Comparison of ENCODE assay signal across 21 cellular contexts in the genomic region with DNA sequence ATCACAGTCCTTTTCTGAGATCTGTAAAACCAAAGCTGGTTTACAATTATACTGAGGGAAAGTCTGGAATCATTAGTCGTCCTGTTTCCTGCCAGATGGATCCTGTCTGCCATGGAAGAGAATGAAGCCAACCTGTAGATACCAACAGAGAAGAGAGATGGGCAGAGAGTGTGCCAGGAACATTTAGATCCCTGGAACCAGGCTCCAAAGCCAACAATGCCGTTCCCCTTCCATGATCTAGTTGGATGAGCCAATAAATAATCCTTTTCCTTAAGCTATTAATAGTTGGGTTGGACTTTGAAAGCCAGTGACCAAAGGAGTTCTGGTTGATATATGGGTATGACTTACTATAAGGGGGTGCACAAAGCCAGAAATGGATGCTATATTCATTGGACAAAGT. TPM values are rescaled to one million over a fixed set of nuclear protein-coding genes. Genes with fewer than 3 reads are reported as not detected.
DNase-seq lines count a peak whose midpoint lies in the region; ATAC-seq and TF ChIP-seq lines count a peak whose summit lies in the region.
"Had no signal": no experiment of that assay in that cellular context is flagged by ENCODE, and none has a peak within 500 bp of the region (broad histone marks: within the 10 kb centered on the region; RNA-seq: fewer than 3 reads in every experiment).

No MANE protein-coding gene starts in this region.

- H3K36me3 ChIP-seq in left ventricle myocardium inferior: no peaks in the 10 kb centered on the region
- H3K36me3 ChIP-seq in psoas muscle (ENCODE audit: insufficient read depth in 1 of 2, low read depth in 1 of 2): no peaks in the 10 kb centered on the region
- H3K36me3 ChIP-seq: BLaER1 treated with 17β-estradiol and CSF1 and Interleukin-3, amounts not matched to agents 10 nM and 100 nM had no signal

- ATAC-seq in Right ventricle myocardium superior (ENCODE audit: poor library complexity) (peak; percentile 83), psoas muscle (peak; percentile 19 to 93 (median 86)), HG02623 (IDR thresholded peaks at IDR 0.05; ENCODE audit: unreplicated experiment) (no peak), HG03159 (IDR thresholded peaks at IDR 0.05; ENCODE audit: unreplicated experiment) (no peak)
- ATAC-seq: CD8-positive, alpha-beta T cell; GM12878; HepG2 had no signal

- H3K27ac ChIP-seq in left ventricle myocardium inferior (replicated peaks) (no peak overlapping the region), psoas muscle (no peak overlapping the region)
- H3K27ac ChIP-seq: BLaER1 treated with 17β-estradiol and CSF1 and Interleukin-3, amounts not matched to agents 10 nM and 100 nM; GM23248 had no signal

- H3K27me3 ChIP-seq in left ventricle myocardium inferior (ENCODE audit: low read depth) (no peaks in the 10 kb centered on the region), psoas muscle (ENCODE audit: insufficient read depth in 3 of 3, low read length in 2 of 3) (no peaks in the 10 kb centered on the region)
- H3K27me3 ChIP-seq: BLaER1 treated with 17β-estradiol and CSF1 and Interleukin-3, amounts not matched to agents 10 nM and 100 nM had no signal

- TF ChIP-seq CTCF in left ventricle myocardium inferior (IDR thresholded peaks at IDR 0.05; ENCODE audit: borderline replicate concordance): no peak
- TF ChIP-seq CTCF in psoas muscle (IDR thresholded peaks at IDR 0.05): no peak

- intact Hi-C loops in Right ventricle myocardium superior (cut with DNase I) (no loop called here), left ventricle myocardium inferior (cut with micrococcal nuclease) (no loop called here), psoas muscle (cut with DNase I) (no loop called here)

- DNase-seq in Right ventricle myocardium superior (no peak), left ventricle myocardium inferior (no peak), cerebellar nuclear complex (lab: John Stamatoyannopoulos, UW) (peak; percentile 54 to 84), psoas muscle (peak in 1 of 2 donors; percentile 62), ureter (ENCODE audit: low spot score) (peak; percentile 53), NCI-H510A treated with DMSO at 0.1 percent for 48 hours (lab: John Stamatoyannopoulos, UW) (no peak)
- DNase-seq: 8988T; Calu3; CD8-positive, alpha-beta T cell; DMS79 treated with DMSO at 0.1 percent for 48 hours; GM23248; HCEC 1CT had no signal

- H3K4me3 ChIP-seq in left ventricle myocardium inferior: no peak overlapping the region
- no peak overlapping the region for H3K4me3 ChIP-seq in psoas muscle
- H3K4me3 ChIP-seq: BLaER1 treated with 17β-estradiol and CSF1 and Interleukin-3, amounts not matched to agents 10 nM and 100 nM; GM12878; GM23248 had no signal

- H3K9me3 ChIP-seq in left ventricle myocardium inferior (replicated peaks) (no peaks in the 10 kb centered on the region), psoas muscle (no peaks in the 10 kb centered on the region)

- H3K4me1 ChIP-seq in left ventricle myocardium inferior (peaks cover 9% of the 10 kb centered on the region), psoas muscle (peaks cover 23% of the 10 kb centered on the region)

- WGBS in psoas muscle, 3 donors: 10 to 20% (median 17%) methylated on average over 2 of the region's 2 CpGs

RNA-seq across cellular contexts. Expression of gene CAPN8, which starts 15.0 kb away (rescaled TPM):
- total RNA-seq in Right ventricle myocardium superior (not detected), left ventricle myocardium inferior (not detected), psoas muscle (1 to 10 TPM in 2 of 4 donors, under 1 TPM in 1, not detected in 1; 0.78 to 5.4 (median 2.1) TPM), ureter (97.2 TPM)
- under 1 TPM in 2 of 3 donors, not detected in 1; 0.04 to 0.09 TPM for polyA plus RNA-seq in psoas muscle
- total RNA-seq: A673, GM23248, H4 had no signal
- polyA plus RNA-seq: AG04450, GM23248, IgD-negative memory B cell had no signal

Comparison
In these comparisons a context has a peak if more than half of its experiments do, and no peak if none do; other contexts are left out.
1. ATAC-seq: peak in Right ventricle myocardium superior (single experiment) and psoas muscle (4 of 4); none in HG02623 (single experiment) and HG03159 (single experiment).
2. DNase-seq: peak in cerebellar nuclear complex (2 of 2) and ureter (single experiment); none in Right ventricle myocardium superior (single experiment), left ventricle myocardium inferior (single experiment) and NCI-H510A treated with DMSO at 0.1 percent for 48 hours (single experiment).
3. RNA of gene CAPN8, which starts 15.0 kb away (total RNA-seq): 97.2 TPM in ureter (single experiment); 0.78 to 5.4 TPM in psoas muscle, not detected in left ventricle myocardium inferior (single experiment) and not detected in Right ventricle myocardium superior (single experiment); every median in the first group is over 10 times any median in the second.